In genomic region chr6:30743099-30744053, GRCh38 we compare ENCODE assay signal across 8 cellular contexts. TPM values are rescaled to one million over a fixed set of nuclear protein-coding genes. Genes with fewer than 3 reads are reported as not detected.
DNase-seq lines count a peak whose midpoint lies in the region; ATAC-seq and TF ChIP-seq lines count a peak whose summit lies in the region.

No MANE protein-coding gene starts in this region.

- H3K14ac ChIP-seq in IMR-90 (replicated peaks; ENCODE audit: low read depth, low read length): peak overlapping the region; percentile 99

- peaks cover 22% of the 10 kb centered on the region for H3K9me1 ChIP-seq in IMR-90 (ENCODE audit: insufficient read depth, low read length)

- H2BK20ac ChIP-seq in IMR-90 (ENCODE audit: low read depth, low read length): no peak overlapping the region

- peak overlapping the region; percentile 96 for H3K4me3 ChIP-seq in IMR-90 (ENCODE audit: insufficient read depth, low read depth, low read length)

- H4K5ac ChIP-seq in IMR-90 (ENCODE audit: low read depth, low read length): peak overlapping the region; percentile 87

- POLR2A ChIA-PET in IMR-90 (lab: Charles Lee; ENCODE audit: unreplicated experiment): interaction anchor here (1.0 to 3.2 kb wide), 4 partner anchors 9 to 38 kb away, joined by 4 to 19 read pairs (median 8); no protein-coding TSS in a partner anchor

- peaks cover 26 to 67% of the 10 kb centered on the region in 2 experiments for H3K79me1 ChIP-seq in IMR-90 (ENCODE audit: low read depth in 1 of 2, low read length in 2 of 2)

- H4K20me1 ChIP-seq in IMR-90 (ENCODE audit: insufficient read depth, low read length): peaks cover 21% of the 10 kb centered on the region

- no peaks in the 10 kb centered on the region for H3K9me3 ChIP-seq in IMR-90 (ENCODE audit: control insufficient read depth, insufficient read depth, low read length)

- peak overlapping the region; percentile 98 for H3K27ac ChIP-seq in IMR-90 (ENCODE audit: insufficient read depth, low read length)

- TF ChIP-seq CTCF in IMR-90 (conservative IDR thresholded peaks at IDR 0.05; ENCODE audit: low read depth, low read length): no peak
- TF ChIP-seq CTCF in progenitor cell of endocrine pancreas (IDR thresholded peaks at IDR 0.05; ENCODE audit: unreplicated experiment): no peak

- peak overlapping the region; percentile 94 for H3K18ac ChIP-seq in IMR-90 (ENCODE audit: low read depth, low read length)

- peak overlapping the region; percentile 96 for H2AK5ac ChIP-seq in IMR-90 (ENCODE audit: low read depth, low read length)

- peak overlapping the region; percentile 87 for H4K8ac ChIP-seq in IMR-90 (ENCODE audit: low read depth in 2 of 2, low read length in 2 of 2)

- peaks cover 32 to 49% of the 10 kb centered on the region in 2 donors for H3K36me3 Mint-ChIP-seq in activated T-cell treated with anti-CD3 and anti-CD28 coated beads, Interleukin-2, amount 50 U/mL, for 72 hours (ENCODE audit: insufficient read depth in 2 of 2)
- peaks cover 12% of the 10 kb centered on the region for H3K36me3 Mint-ChIP-seq in progenitor cell of endocrine pancreas (ENCODE audit: insufficient read depth)

- dilution Hi-C loops in IMR-90 (cut with HindIII; ENCODE audit: low sequenced_read_pairs, unreplicated experiment): no loop called here

- H3K27me3 ChIP-seq in IMR-90 (ENCODE audit: control insufficient read depth, insufficient read depth, low read length): no peaks in the 10 kb centered on the region

- CTCF ChIA-PET in IMR-90 (lab: Yijun Ruan, JAX): interaction anchor here (1.0 to 1.2 kb wide), 2 partner anchors 9 to 38 kb away, joined by 3 read pairs; no protein-coding TSS in a partner anchor

- BruUV-seq in IMR-90 (replicated peaks; lab: Mats Ljungman, UMichigan): no TSS peak

- DNase-seq in DMS 273 (lab: John Stamatoyannopoulos, UW; ENCODE audit: unreplicated experiment) (peak; percentile 65), DMS 273 treated with DMSO at 0.1 percent for 48 hours (lab: John Stamatoyannopoulos, UW) (no peak), IMR-90 (peak; percentile 33), germinal center (ENCODE audit: low spot score) (peak; percentile 46), progenitor cell of endocrine pancreas (ENCODE audit: low spot score, unreplicated experiment) (peak; percentile 12), NCI-H2081 (lab: John Stamatoyannopoulos, UW) (no peak), SIG-M5 treated with dmso at 0.1 percent for 504 hours (lab: John Stamatoyannopoulos, UW; ENCODE audit: unreplicated experiment) (no peak)
- DNase-seq in activated T-cell treated with anti-CD3 and anti-CD28 coated beads, Interleukin-2, amount 50 U/mL, for 72 hours: peak; percentile 44 to 62

- peak overlapping the region; percentile 67 for H2BK120ac ChIP-seq in IMR-90 (ENCODE audit: low read depth, low read length)

- H3K36me3 ChIP-seq in IMR-90 (ENCODE audit: control insufficient read depth, insufficient read depth, low read length): peaks cover 37% of the 10 kb centered on the region

- peak overlapping the region; percentile 99 for H3K9ac ChIP-seq in IMR-90 (ENCODE audit: low read depth, low read length)

- intact Hi-C loops in IMR-90 (cut with micrococcal nuclease): loop anchor here (1.0 to 5.0 kb wide), 5 partner anchors 9 to 344 kb away; no protein-coding TSS in a partner anchor

- H3K4me3 Mint-ChIP-seq in activated T-cell treated with anti-CD3 and anti-CD28 coated beads, Interleukin-2, amount 50 U/mL, for 72 hours: peak overlapping the region; percentile 97 to 98
- peak overlapping the region; percentile 91 for H3K4me3 Mint-ChIP-seq in progenitor cell of endocrine pancreas (ENCODE audit: low read depth)

- no peak for ATAC-seq in IMR-90 (ENCODE audit: low read depth)
- ATAC-seq in activated T-cell treated with anti-CD3 and anti-CD28 coated beads, Interleukin-2, amount 50 U/mL, for 72 hours (replicated peaks in 1 of 2): peak; percentile 5 to 6

- peak overlapping the region; percentile 85 for H3K4me2 ChIP-seq in IMR-90 (ENCODE audit: low read depth, low read length)

- H2AFZ ChIP-seq in IMR-90 (replicated peaks; ENCODE audit: low read length, poor library complexity): peak overlapping the region; percentile 76

- peak overlapping the region; percentile 96 for H2BK5ac ChIP-seq in IMR-90 (ENCODE audit: low read depth, low read length, poor library complexity, severe bottlenecking)

- in situ Hi-C loops in IMR-90 (cut with MboI; ENCODE audit: low sequenced_read_pairs): loop anchor here (5.0 kb wide), 3 partner anchors 39 to 334 kb away; no protein-coding TSS in a partner anchor

- H3K56ac ChIP-seq in IMR-90 (ENCODE audit: extremely low read depth, insufficient read depth, low read length): peak overlapping the region; percentile 93

- peak overlapping the region; percentile 94 for H3K4ac ChIP-seq in IMR-90 (ENCODE audit: low read depth, low read length)

- H3K27ac Mint-ChIP-seq in activated T-cell treated with anti-CD3 and anti-CD28 coated beads, Interleukin-2, amount 50 U/mL, for 72 hours: peak overlapping the region; percentile 98
- H3K27ac Mint-ChIP-seq in progenitor cell of endocrine pancreas: peak overlapping the region; percentile 91

- peak overlapping the region; percentile 99 for H3K23ac ChIP-seq in IMR-90 (ENCODE audit: low read depth, low read length)

- TF ChIP-seq POLR2A in IMR-90 (IDR thresholded peaks at IDR 0.05; ENCODE audit: low read depth, low read length): no peak; the same call in 1 of the 2 replicates

- H2BK15ac ChIP-seq in IMR-90 (ENCODE audit: low read depth, low read length): peak overlapping the region; percentile 9; the same call in 1 of the 3 replicates

- peaks cover 23% of the 10 kb centered on the region for H3K4me1 ChIP-seq in IMR-90 (ENCODE audit: control insufficient read depth, insufficient read depth, low read length)

- TF ChIP-seq RAD21 in IMR-90 (IDR thresholded peaks at IDR 0.05; ENCODE audit: low read length): no peak

- WGBS in IMR-90 (ENCODE audit: extremely low coverage in 2 of 2, insufficient read length in 1 of 2), 2 experiments: 2% methylated on average over 10 of the region's 55 CpGs; no CpG with 5 or more reads in 1 of the 2 experiments

- H3K4me1 Mint-ChIP-seq in activated T-cell treated with anti-CD3 and anti-CD28 coated beads, Interleukin-2, amount 50 U/mL, for 72 hours (ENCODE audit: low read depth): peaks cover 80% of the 10 kb centered on the region
- peaks cover 29% of the 10 kb centered on the region for H3K4me1 Mint-ChIP-seq in progenitor cell of endocrine pancreas (ENCODE audit: low read depth)

- peak overlapping the region; percentile 84 for H4K91ac ChIP-seq in IMR-90 (ENCODE audit: insufficient read depth, low read depth, low read length)

- H2AK9ac ChIP-seq in IMR-90 (replicated peaks; ENCODE audit: low read depth, low read length, poor library complexity): peak overlapping the region; percentile 91

- H3K27me3 Mint-ChIP-seq in activated T-cell treated with anti-CD3 and anti-CD28 coated beads, Interleukin-2, amount 50 U/mL, for 72 hours (ENCODE audit: low read depth): no peaks in the 10 kb centered on the region
- no peaks in the 10 kb centered on the region for H3K27me3 Mint-ChIP-seq in progenitor cell of endocrine pancreas

- H3K9me3 Mint-ChIP-seq in activated T-cell treated with anti-CD3 and anti-CD28 coated beads, Interleukin-2, amount 50 U/mL, for 72 hours: no peaks in the 10 kb centered on the region
- H3K9me3 Mint-ChIP-seq in progenitor cell of endocrine pancreas (ENCODE audit: low read depth): no peaks in the 10 kb centered on the region

TF ChIP-seq in IMR-90, 13 proteins besides CTCF, POLR2A, EP300 and RAD21 (continues in another document):
- TF ChIP-seq RFX5 (IDR thresholded peaks at IDR 0.05; ENCODE audit: low read depth, low read length): no peak
- TF ChIP-seq CHD1 (IDR thresholded peaks at IDR 0.05; ENCODE audit: low read depth, low read length): peak; percentile 97
- no peak for TF ChIP-seq MAZ (IDR thresholded peaks at IDR 0.05; ENCODE audit: borderline replicate concordance, low read depth, low read length)
- no peak for TF ChIP-seq MAFK (IDR thresholded peaks at IDR 0.05; ENCODE audit: low read depth, low read length)
- no peak for TF ChIP-seq BHLHE40 (IDR thresholded peaks at IDR 0.05; ENCODE audit: low read depth, low read length)
- TF ChIP-seq CEBPB (IDR thresholded peaks at IDR 0.05; ENCODE audit: low read depth, low read length): no peak

RNA-seq across cellular contexts. Expression of gene FLOT1, which starts 0.9 kb away (rescaled TPM):
- 96.2 and 104 TPM in 2 replicates for total RNA-seq in IMR-90 (2012; rRNA removed)
- polyA plus RNA-seq in IMR-90 (2012; rRNA removed): 161 and 162 TPM in 2 replicates
- 135 and 169 TPM in 2 replicates for polyA plus RNA-seq in IMR-90 (2012; cell fraction: cytosol; rRNA removed)
- 193 and 211 TPM in 2 replicates for polyA plus RNA-seq in IMR-90 (2012; cell fraction: nucleus; rRNA removed; ENCODE audit: low replicate concordance)
- total RNA-seq in activated T-cell treated with anti-CD3 and anti-CD28 coated beads, Interleukin-2, amount 50 U/mL, for 72 hours: 100 to 1,000 TPM; 293 to 319 TPM
- 111 and 115 TPM in 2 replicates for total RNA-seq in progenitor cell of endocrine pancreas

RNA-seq across cellular contexts. Expression of gene IER3, which starts 1.0 kb away (rescaled TPM):
- total RNA-seq in IMR-90 (2012; rRNA removed) (38.4 and 65.8 TPM in 2 replicates), progenitor cell of endocrine pancreas (22.1 and 23.2 TPM in 2 replicates)
- polyA plus RNA-seq in IMR-90 (2012; rRNA removed): 159 and 163 TPM in 2 replicates
- 156 and 229 TPM in 2 replicates for polyA plus RNA-seq in IMR-90 (2012; cell fraction: cytosol; rRNA removed)
- polyA plus RNA-seq in IMR-90 (2012; cell fraction: nucleus; rRNA removed; ENCODE audit: low replicate concordance): 349 and 418 TPM in 2 replicates
- 100 to 1,000 TPM; 174 to 197 TPM for total RNA-seq in activated T-cell treated with anti-CD3 and anti-CD28 coated beads, Interleukin-2, amount 50 U/mL, for 72 hours

RNA-seq across cellular contexts. Expression of gene TUBB, which starts 23.2 kb away (rescaled TPM):
- total RNA-seq in IMR-90 (2012; rRNA removed): 1,207 and 1,401 TPM in 2 replicates
- polyA plus RNA-seq in IMR-90 (2012; rRNA removed): 2,004 and 2,008 TPM in 2 replicates
- polyA plus RNA-seq in IMR-90 (2012; cell fraction: cytosol; rRNA removed): 811 and 1,574 TPM in 2 replicates
- 419 and 725 TPM in 2 replicates for polyA plus RNA-seq in IMR-90 (2012; cell fraction: nucleus; rRNA removed; ENCODE audit: low replicate concordance)
- total RNA-seq in activated T-cell treated with anti-CD3 and anti-CD28 coated beads, Interleukin-2, amount 50 U/mL, for 72 hours: 100 to 1,000 TPM; 668 to 724 TPM
- total RNA-seq in progenitor cell of endocrine pancreas: 1,227 and 1,272 TPM in 2 replicates

RNA-seq across cellular contexts. Expression of gene MDC1, which starts 26.3 kb away (rescaled TPM):
- 3.6 and 4.5 TPM in 2 replicates for total RNA-seq in IMR-90 (2012; rRNA removed)
- polyA plus RNA-seq in IMR-90 (2012; rRNA removed): 12.1 and 12.4 TPM in 2 replicates
- polyA plus RNA-seq in IMR-90 (2012; cell fraction: cytosol; rRNA removed): 6.0 and 8.0 TPM in 2 replicates
- 30.2 and 33.9 TPM in 2 replicates for polyA plus RNA-seq in IMR-90 (2012; cell fraction: nucleus; rRNA removed; ENCODE audit: low replicate concordance)
- total RNA-seq in activated T-cell treated with anti-CD3 and anti-CD28 coated beads, Interleukin-2, amount 50 U/mL, for 72 hours: 100 to 1,000 TPM; 102 to 127 TPM
- total RNA-seq in progenitor cell of endocrine pancreas: 58.5 and 67.6 TPM in 2 replicates

RNA-seq across cellular contexts. Expression of gene NRM, which starts 52.6 kb away (rescaled TPM):
- total RNA-seq in IMR-90 (2012; rRNA removed): 1.7 and 2.2 TPM in 2 replicates
- 27.0 and 29.1 TPM in 2 replicates for polyA plus RNA-seq in IMR-90 (2012; rRNA removed)
- polyA plus RNA-seq in IMR-90 (2012; cell fraction: cytosol; rRNA removed): 21.0 and 21.9 TPM in 2 replicates
- polyA plus RNA-seq in IMR-90 (2012; cell fraction: nucleus; rRNA removed; ENCODE audit: low replicate concordance): 15.5 and 15.8 TPM in 2 replicates
- total RNA-seq in activated T-cell treated with anti-CD3 and anti-CD28 coated beads, Interleukin-2, amount 50 U/mL, for 72 hours: 10 to 100 TPM; 26.9 to 29.6 TPM
- 35.5 and 37.9 TPM in 2 replicates for total RNA-seq in progenitor cell of endocrine pancreas

Comparison
In these comparisons a context has a peak if more than half of its experiments do, and no peak if none do; other contexts are left out.
1. DNase-seq: peak in DMS 273 (single experiment), IMR-90 (single experiment), activated T-cell treated with anti-CD3 and anti-CD28 coated beads, Interleukin-2, amount 50 U/mL, for 72 hours (2 of 2), germinal center (single experiment) and progenitor cell of endocrine pancreas (single experiment); none in DMS 273 treated with DMSO at 0.1 percent for 48 hours (single experiment), NCI-H2081 (0 of 2) and SIG-M5 treated with dmso at 0.1 percent for 504 hours (single experiment).